In genomic region chr6:12149944-12150510, GRCh38 we compare ENCODE assay signal across 1 cellular context.
TF ChIP-seq lines count a peak whose summit lies in the region.

No MANE protein-coding gene starts in this region.

TF ChIP-seq in H1, 55 proteins besides CTCF, POLR2A, EP300 and RAD21 (continued from another document):
- TF ChIP-seq, protein P1, sequence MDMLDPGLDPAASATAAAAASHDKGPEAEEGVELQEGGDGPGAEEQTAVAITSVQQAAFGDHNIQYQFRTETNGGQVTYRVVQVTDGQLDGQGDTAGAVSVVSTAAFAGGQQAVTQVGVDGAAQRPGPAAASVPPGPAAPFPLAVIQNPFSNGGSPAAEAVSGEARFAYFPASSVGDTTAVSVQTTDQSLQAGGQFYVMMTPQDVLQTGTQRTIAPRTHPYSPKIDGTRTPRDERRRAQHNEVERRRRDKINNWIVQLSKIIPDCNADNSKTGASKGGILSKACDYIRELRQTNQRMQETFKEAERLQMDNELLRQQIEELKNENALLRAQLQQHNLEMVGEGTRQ (IDR thresholded peaks at IDR 0.05; ENCODE audit: low read length): no peak
- TF ChIP-seq POU5F1 (IDR thresholded peaks at IDR 0.05; ENCODE audit: low read depth, low read length) (no peak), SIRT6 (IDR thresholded peaks at IDR 0.05; ENCODE audit: low read length) (no peak), RBBP5 (IDR thresholded peaks at IDR 0.05; ENCODE audit: borderline replicate concordance, low read depth, low read length) (no peak), FOSL1 (IDR thresholded peaks at IDR 0.05; ENCODE audit: insufficient read depth, low read depth, low read length) (no peak), SP1 (IDR thresholded peaks at IDR 0.05; ENCODE audit: low read depth, low read length) (no peak), EGR1 (IDR thresholded peaks at IDR 0.05; ENCODE audit: borderline replicate concordance, low read depth, low read length) (no peak), CTBP2 (IDR thresholded peaks at IDR 0.05; ENCODE audit: borderline replicate concordance, insufficient read depth, insufficient read length, low read length) (no peak), ZNF274 (IDR thresholded peaks at IDR 0.05; ENCODE audit: borderline replicate concordance, extremely low read depth, low read length) (no peak)
TF ChIP-seq in H1: peak in this region for 0.
